Comparison of ENCODE assay signal across 8 cellular contexts in genomic region chrX:130268500-130269170, GRCh38. TPM values are rescaled to one million over a fixed set of nuclear protein-coding genes. Genes with fewer than 3 reads are reported as not detected.
DNase-seq lines count a peak whose midpoint lies in the region; ATAC-seq and TF ChIP-seq lines count a peak whose summit lies in the region.

Gene ZNF280C, minus strand, starts transcription at chrX:130268899. Its CDS starts 8,450 bp downstream, at chrX:130260449.

- H3K4me3 Mint-ChIP-seq in activated B cell treated with CpG ODN at 0.5 μM for 24 hours, result peak within 1 kb of the TSS; percentile 86

- ATAC-seq in GM19023 (IDR thresholded peaks at IDR 0.05; ENCODE audit: unreplicated experiment) (peak; percentile 95), HG03196 (IDR thresholded peaks at IDR 0.05; ENCODE audit: unreplicated experiment) (peak; percentile 93), activated B cell treated with CpG ODN at 0.5 μM for 24 hours (ENCODE audit: low read depth) (peak; percentile 93)

- no peak for TF ChIP-seq CTCF in activated B cell treated with CpG ODN at 0.5 μM for 24 hours (IDR thresholded peaks at IDR 0.05)

- DNase-seq in AG20443 (ENCODE audit: low spot score) (peak; percentile 94), NCI-H2227 treated with DMSO at 0.1 percent for 48 hours (lab: John Stamatoyannopoulos, UW) (peak; percentile 98), activated B cell treated with CpG ODN at 0.5 μM for 24 hours (peak; percentile 80), islet precursor cell (peak; percentile 95)
- DNase-seq in central memory CD4-positive, alpha-beta T cell, result peak; percentile 88
- DNase-seq in stimulated activated CD4-positive, alpha-beta T cell treated with anti-CD3 and anti-CD28 coated beads, Interleukin-12 subunit alpha, Interleukin-12 subunit beta, amount 100 ng/mL, for 4 hours, result peak; percentile 85

- H3K27me3 Mint-ChIP-seq in activated B cell treated with CpG ODN at 0.5 μM for 24 hours, result no peaks in the 10 kb centered on the region

- peaks cover 2% of the 10 kb centered on the region for H3K9me3 Mint-ChIP-seq in activated B cell treated with CpG ODN at 0.5 μM for 24 hours

- no peaks in the 10 kb centered on the region for H3K36me3 Mint-ChIP-seq in activated B cell treated with CpG ODN at 0.5 μM for 24 hours (ENCODE audit: low read depth)

- CTCF ChIA-PET in activated B cell treated with CpG ODN at 0.5 μM for 24 hours (lab: Charles Lee), result no interaction called here

- peak within 1 kb of the TSS; percentile 82 for H3K27ac Mint-ChIP-seq in activated B cell treated with CpG ODN at 0.5 μM for 24 hours

- H3K4me1 Mint-ChIP-seq in activated B cell treated with CpG ODN at 0.5 μM for 24 hours, result peaks cover 17% of the 10 kb centered on the region

- POLR2A ChIA-PET in activated B cell treated with CpG ODN at 0.5 μM for 24 hours (lab: Charles Lee), result interaction anchor here (0.7 to 1.4 kb wide), 3 partner anchors 67 to 133 kb away, joined by 3 to 8 read pairs (median 3); partner anchors contain the start of gene RBMX2

- intact Hi-C loops in activated B cell treated with CpG ODN at 0.5 μM for 24 hours (cut with micrococcal nuclease), result loop anchor here (1.0 to 5.0 kb wide), 3 partner anchors 71 to 634 kb away; partner anchors contain the start of genes ENOX2, RBMX2 and SLC25A14

RNA-seq across cellular contexts. Expression of gene ZNF280C, which starts in this region (rescaled TPM):
- 6.9 and 9.1 TPM in 2 replicates for total RNA-seq in activated B cell treated with CpG ODN at 0.5 μM for 24 hours

Comparison
In these comparisons a context has a peak if more than half of its experiments do, and no peak if none do; other contexts are left out.
1. Peak in every context shown above with its lines: DNase-seq and ATAC-seq.